In the genomic region with DNA sequence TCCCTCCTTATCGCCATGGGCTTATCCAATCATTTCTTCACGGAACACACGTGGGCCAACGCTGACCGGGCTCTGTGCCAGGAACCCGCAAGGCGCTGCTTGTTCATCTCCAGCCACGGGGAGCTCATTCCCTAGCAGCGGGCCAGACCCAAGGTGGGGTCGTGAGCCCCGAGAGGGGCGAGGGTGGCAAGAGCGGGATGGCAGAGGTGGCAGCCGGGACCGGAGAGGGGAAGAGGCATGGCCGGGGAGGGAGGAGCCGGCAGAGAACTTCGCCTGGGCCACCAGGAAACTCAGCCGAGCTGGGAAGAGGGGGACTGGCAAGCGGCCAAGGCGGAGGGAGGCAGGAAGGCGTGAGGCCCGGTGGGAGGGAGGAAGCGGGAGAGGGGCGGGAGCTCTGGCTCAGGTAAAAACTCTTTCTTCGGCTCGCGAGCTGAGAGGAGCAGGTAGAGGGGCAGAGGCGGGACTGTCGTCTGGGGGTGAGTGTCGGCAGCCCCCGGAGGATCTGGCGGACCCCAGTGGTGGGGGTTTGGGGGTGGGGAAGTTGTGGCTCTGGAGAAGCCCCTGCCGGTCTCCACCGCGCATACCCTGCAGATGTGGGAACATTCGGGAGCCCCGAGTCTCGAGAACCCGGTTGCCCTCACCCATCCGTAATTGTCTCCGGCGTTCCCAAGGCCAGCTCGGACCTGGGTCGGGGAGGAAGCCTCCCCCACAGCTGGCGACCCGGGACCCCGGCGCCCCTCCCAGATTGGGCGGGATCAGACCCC, we compare ENCODE assay signal across 1 cellular context.
TF ChIP-seq lines count a peak whose summit lies in the region.

A gene with protein sequence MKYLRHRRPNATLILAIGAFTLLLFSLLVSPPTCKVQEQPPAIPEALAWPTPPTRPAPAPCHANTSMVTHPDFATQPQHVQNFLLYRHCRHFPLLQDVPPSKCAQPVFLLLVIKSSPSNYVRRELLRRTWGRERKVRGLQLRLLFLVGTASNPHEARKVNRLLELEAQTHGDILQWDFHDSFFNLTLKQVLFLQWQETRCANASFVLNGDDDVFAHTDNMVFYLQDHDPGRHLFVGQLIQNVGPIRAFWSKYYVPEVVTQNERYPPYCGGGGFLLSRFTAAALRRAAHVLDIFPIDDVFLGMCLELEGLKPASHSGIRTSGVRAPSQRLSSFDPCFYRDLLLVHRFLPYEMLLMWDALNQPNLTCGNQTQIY (plus strand): TSS at position 408 of the 764 bp plus-strand sequence. CDS start 12,670 bp downstream, outside the sequence.

TF ChIP-seq in endothelial cell of umbilical vein, 7 proteins besides CTCF, POLR2A, EP300 and RAD21:
- TF ChIP-seq EZH2 (IDR thresholded peaks at IDR 0.05; ENCODE audit: borderline replicate concordance, low read depth, low read length, severe bottlenecking) (peak; percentile 56), POLR2AphosphoS5 (IDR thresholded peaks at IDR 0.05; ENCODE audit: insufficient read depth, low read depth, low read length) (no peak)
